Comparison of ENCODE assay signal across 13 cellular contexts in the genomic region with DNA sequence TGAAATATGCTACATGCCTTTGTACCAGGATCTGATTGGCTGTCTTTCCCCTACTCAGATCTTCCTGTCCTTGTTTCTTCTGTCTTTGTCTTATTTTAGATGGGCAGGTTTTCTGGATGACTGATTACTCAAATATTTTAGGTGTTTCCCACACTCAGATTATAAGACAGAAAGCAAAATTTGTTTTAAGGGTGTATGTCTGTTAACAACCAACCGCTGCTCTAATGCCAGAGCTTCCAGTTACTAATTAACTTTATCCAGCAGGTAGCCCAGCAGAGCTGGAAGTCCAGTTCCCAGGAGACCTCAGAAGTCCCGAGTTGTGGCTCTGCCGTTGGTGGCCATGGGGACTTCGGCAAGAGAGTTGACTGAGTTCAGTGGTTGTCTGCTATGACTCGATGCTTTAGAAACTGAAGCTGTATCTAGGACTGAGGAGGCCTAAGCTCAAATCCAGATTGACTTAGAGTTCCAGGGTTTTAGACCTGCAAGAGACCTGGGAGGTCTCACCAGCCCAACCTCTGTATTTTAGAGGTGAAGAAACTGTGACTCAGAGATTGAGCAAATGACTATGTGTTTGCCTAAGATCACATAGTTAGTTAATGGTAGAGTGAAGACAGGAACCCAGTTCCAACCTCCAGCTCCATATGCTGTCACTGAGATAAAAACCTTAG. TPM values are rescaled to one million over a fixed set of nuclear protein-coding genes. Genes with fewer than 3 reads are reported as not detected.
DNase-seq lines count a peak whose midpoint lies in the region; ATAC-seq and TF ChIP-seq lines count a peak whose summit lies in the region.
"Had no signal": no experiment of that assay in that cellular context is flagged by ENCODE, and none has a peak within 500 bp of the region (broad histone marks: within the 10 kb centered on the region; RNA-seq: fewer than 3 reads in every experiment).

No MANE protein-coding gene starts in this region.

- H3K4me1 ChIP-seq in uterus = no peaks in the 10 kb centered on the region

- DNase-seq in kidney epithelial cell (ENCODE audit: low read depth) (peak; percentile 67), uterus (no peak), NCI-H226 (no peak), cerebellum (ENCODE audit: low spot score) (no peak), dorsolateral prefrontal cortex (no peak)
- DNase-seq: activated B cell treated with CpG ODN at 0.5 μM for 24 hours; DMS153; NK-92 treated with Interleukin-12 subunit alpha and Interleukin-12 subunit beta, amount 100 ng/mL, for 24 hours; posterior cingulate gyrus had no signal

- intact Hi-C loops in uterus (cut with DNase I; ENCODE audit: low total_unique reads) = no loop called here
- intact Hi-C loops in dorsolateral prefrontal cortex (cut with DNase I) = no loop called here

- H3K36me3 ChIP-seq in kidney epithelial cell (ENCODE audit: control insufficient read depth, insufficient read depth, low read length) (no peaks in the 10 kb centered on the region), uterus (no peaks in the 10 kb centered on the region)

- peak; percentile 36 for ATAC-seq in GM19351 (IDR thresholded peaks at IDR 0.05; ENCODE audit: unreplicated experiment)

- H3K9me3 Mint-ChIP-seq in T-helper 1 cell treated with Interleukin-12 subunit alpha and Interleukin-12 subunit beta and Interleukin-4 antibody, amounts not matched to agents 30 μg/mL and 1 μg/mL, for 36 hours = no peaks in the 10 kb centered on the region
- H3K9me3 Mint-ChIP-seq: activated B cell treated with CpG ODN at 0.5 μM for 24 hours; dendritic cell treated with granulocyte-macrophage colony-stimulating factor and Interleukin-4, amounts not matched to agents 40 ng/mL and 50 ng/mL, for 4 days had no signal

- no peaks in the 10 kb centered on the region for H3K36me3 Mint-ChIP-seq in T-helper 1 cell treated with Interleukin-12 subunit alpha and Interleukin-12 subunit beta and Interleukin-4 antibody, amounts not matched to agents 30 μg/mL and 1 μg/mL, for 36 hours (ENCODE audit: low read depth)

- H3K27me3 Mint-ChIP-seq in T-helper 1 cell treated with Interleukin-12 subunit alpha and Interleukin-12 subunit beta and Interleukin-4 antibody, amounts not matched to agents 30 μg/mL and 1 μg/mL, for 36 hours (ENCODE audit: low read depth) = no peaks in the 10 kb centered on the region
- H3K27me3 Mint-ChIP-seq: activated B cell treated with CpG ODN at 0.5 μM for 24 hours; dendritic cell treated with granulocyte-macrophage colony-stimulating factor and Interleukin-4, amounts not matched to agents 40 ng/mL and 50 ng/mL, for 4 days had no signal

- peaks cover 14% of the 10 kb centered on the region for H3K4me1 Mint-ChIP-seq in T-helper 1 cell treated with Interleukin-12 subunit alpha and Interleukin-12 subunit beta and Interleukin-4 antibody, amounts not matched to agents 30 μg/mL and 1 μg/mL, for 36 hours (ENCODE audit: low read depth)
- H3K4me1 Mint-ChIP-seq: activated B cell treated with CpG ODN at 0.5 μM for 24 hours had no signal

- TF ChIP-seq CTCF in C4-2B (conservative IDR thresholded peaks at IDR 0.05) = no peak
- TF ChIP-seq CTCF in kidney epithelial cell (IDR thresholded peaks at IDR 0.05; ENCODE audit: insufficient read depth, low read length, poor library complexity, severe bottlenecking) = no peak
- no peak for TF ChIP-seq CTCF in uterus (IDR thresholded peaks at IDR 0.05)
- TF ChIP-seq CTCF in dorsolateral prefrontal cortex (IDR thresholded peaks at IDR 0.05 in 54 of 56, conservative IDR thresholded peaks at IDR 0.05 in 2 of 56; ENCODE audit: low read depth in 1 of 56, partially characterized antibody in 56 of 56) = no peak

- H3K9me3 ChIP-seq in uterus = no peaks in the 10 kb centered on the region

- TF ChIP-seq POLR2A in uterus (IDR thresholded peaks at IDR 0.05) = no peak

- H3K4me3 ChIP-seq in kidney epithelial cell (ENCODE audit: low read depth, low read length) (no peak overlapping the region), uterus (no peak overlapping the region), dorsolateral prefrontal cortex (no peak overlapping the region)

- peak overlapping the region; percentile 27 for H3K27ac Mint-ChIP-seq in T-helper 1 cell treated with Interleukin-12 subunit alpha and Interleukin-12 subunit beta and Interleukin-4 antibody, amounts not matched to agents 30 μg/mL and 1 μg/mL, for 36 hours
- H3K27ac Mint-ChIP-seq: activated B cell treated with CpG ODN at 0.5 μM for 24 hours; dendritic cell treated with granulocyte-macrophage colony-stimulating factor and Interleukin-4, amounts not matched to agents 40 ng/mL and 50 ng/mL, for 4 days had no signal

- no peak overlapping the region for H3K4me3 Mint-ChIP-seq in T-helper 1 cell treated with Interleukin-12 subunit alpha and Interleukin-12 subunit beta and Interleukin-4 antibody, amounts not matched to agents 30 μg/mL and 1 μg/mL, for 36 hours
- H3K4me3 Mint-ChIP-seq: activated B cell treated with CpG ODN at 0.5 μM for 24 hours; dendritic cell treated with granulocyte-macrophage colony-stimulating factor and Interleukin-4, amounts not matched to agents 40 ng/mL and 50 ng/mL, for 4 days had no signal

- peak overlapping the region; percentile 45 for H3K27ac ChIP-seq in C4-2B
- H3K27ac ChIP-seq in uterus = no peak overlapping the region
- H3K27ac ChIP-seq in dorsolateral prefrontal cortex = no peak overlapping the region

- H3K27me3 ChIP-seq in kidney epithelial cell (ENCODE audit: control insufficient read depth, insufficient read depth, low read length) (no peaks in the 10 kb centered on the region), uterus (no peaks in the 10 kb centered on the region), dorsolateral prefrontal cortex (peaks cover 0 to 7% (median 0%) of the 10 kb centered on the region in 45 donors)

RNA-seq across cellular contexts. Expression of a gene that starts 7.5 kb away (rescaled TPM):
- total RNA-seq in kidney epithelial cell (0.50 TPM in 1 of 2 replicates, not detected in the other), uterus (1 to 10 TPM; 2.9 to 8.2 (median 4.9) TPM), cerebellum (not detected), dorsolateral prefrontal cortex (10 to 100 TPM in 6 of 120 experiments, 1 to 10 TPM in 68, under 1 TPM in 15, not detected in 31; 0.43 to 29.0 (median 2.2) TPM)
- total RNA-seq: activated B cell treated with CpG ODN at 0.5 μM for 24 hours had no signal
